Comparison of ENCODE assay signal across 1 cellular context in the genomic region with DNA sequence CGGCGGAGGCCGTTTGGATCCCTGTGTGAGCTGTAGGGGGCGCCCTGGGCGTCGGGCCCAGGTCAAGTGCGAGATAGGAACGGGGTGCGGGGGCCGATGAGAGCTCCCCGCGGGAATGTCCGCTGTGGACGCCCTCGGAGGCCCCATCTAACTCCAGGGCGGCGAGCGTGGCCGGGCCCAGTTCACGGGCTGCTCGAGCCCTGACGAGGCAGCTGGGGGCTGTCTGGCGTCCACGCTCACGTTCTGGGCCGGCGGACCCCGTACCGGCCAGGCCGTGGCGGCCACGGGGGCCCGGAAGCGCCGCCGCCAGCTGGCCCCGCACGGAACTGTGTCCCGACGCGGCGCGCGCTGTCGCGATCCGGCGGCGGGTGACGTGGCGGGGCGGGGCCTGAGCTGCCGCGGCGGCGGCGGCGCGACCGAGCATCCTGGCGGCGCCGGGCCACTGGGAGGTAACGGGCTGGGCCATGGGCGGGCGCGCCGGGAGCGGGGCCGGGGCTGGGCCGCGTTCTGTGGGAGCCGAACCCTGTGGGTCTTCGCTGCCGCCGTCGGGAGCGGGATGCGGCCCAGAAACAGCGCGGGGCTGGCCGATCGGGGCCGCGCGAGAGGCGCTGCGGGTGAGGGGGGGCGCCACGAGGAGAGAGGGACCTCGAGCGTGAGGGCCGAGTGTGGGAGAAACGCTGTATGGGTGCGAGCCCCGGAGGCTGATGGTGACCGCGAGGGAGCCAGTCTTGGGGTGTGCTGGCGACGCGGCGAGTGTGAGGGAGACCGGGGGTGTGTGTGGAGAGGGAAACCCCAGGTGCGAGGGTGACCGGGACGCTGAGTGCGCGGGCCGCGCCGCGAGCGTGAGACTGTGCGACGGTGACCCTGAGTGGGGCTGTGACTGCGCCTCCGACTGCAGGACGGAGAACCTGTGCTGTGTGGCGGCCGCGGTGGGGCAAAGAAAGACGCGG.
A peak's percentile ranks its signal among the peaks of the same experiment; 100 is the strongest.
TF ChIP-seq lines count a peak whose summit lies in the region.

A gene (plus strand): TSS at position 399 of the 950 bp plus-strand sequence. CDS start 10,201 bp downstream, outside the sequence.

TF ChIP-seq in K562, 482 proteins besides CTCF, POLR2A, EP300 and RAD21 (continued from another document and continues in another):
- TF ChIP-seq, protein P1, sequence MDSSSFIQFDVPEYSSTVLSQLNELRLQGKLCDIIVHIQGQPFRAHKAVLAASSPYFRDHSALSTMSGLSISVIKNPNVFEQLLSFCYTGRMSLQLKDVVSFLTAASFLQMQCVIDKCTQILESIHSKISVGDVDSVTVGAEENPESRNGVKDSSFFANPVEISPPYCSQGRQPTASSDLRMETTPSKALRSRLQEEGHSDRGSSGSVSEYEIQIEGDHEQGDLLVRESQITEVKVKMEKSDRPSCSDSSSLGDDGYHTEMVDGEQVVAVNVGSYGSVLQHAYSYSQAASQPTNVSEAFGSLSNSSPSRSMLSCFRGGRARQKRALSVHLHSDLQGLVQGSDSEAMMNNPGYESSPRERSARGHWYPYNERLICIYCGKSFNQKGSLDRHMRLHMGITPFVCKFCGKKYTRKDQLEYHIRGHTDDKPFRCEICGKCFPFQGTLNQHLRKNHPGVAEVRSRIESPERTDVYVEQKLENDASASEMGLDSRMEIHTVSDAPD (CRISPR knock-in tag; IDR thresholded peaks at IDR 0.05): no peak
- TF ChIP-seq, protein P2, sequence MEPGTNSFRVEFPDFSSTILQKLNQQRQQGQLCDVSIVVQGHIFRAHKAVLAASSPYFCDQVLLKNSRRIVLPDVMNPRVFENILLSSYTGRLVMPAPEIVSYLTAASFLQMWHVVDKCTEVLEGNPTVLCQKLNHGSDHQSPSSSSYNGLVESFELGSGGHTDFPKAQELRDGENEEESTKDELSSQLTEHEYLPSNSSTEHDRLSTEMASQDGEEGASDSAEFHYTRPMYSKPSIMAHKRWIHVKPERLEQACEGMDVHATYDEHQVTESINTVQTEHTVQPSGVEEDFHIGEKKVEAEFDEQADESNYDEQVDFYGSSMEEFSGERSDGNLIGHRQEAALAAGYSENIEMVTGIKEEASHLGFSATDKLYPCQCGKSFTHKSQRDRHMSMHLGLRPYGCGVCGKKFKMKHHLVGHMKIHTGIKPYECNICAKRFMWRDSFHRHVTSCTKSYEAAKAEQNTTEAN (CRISPR knock-in tag; IDR thresholded peaks at IDR 0.05): 0 out of 2 replicates have a peak, but pooled peaks have one; percentile 57
- TF ChIP-seq MYC (IDR thresholded peaks at IDR 0.05; ENCODE audit: low read depth, low read length) (peak; percentile 57), MYC (CRISPR knock-in tag; IDR thresholded peaks at IDR 0.05; ENCODE audit: borderline replicate concordance, low read depth) (peak; percentile 81), ZC3H4 (CRISPR knock-in tag; IDR thresholded peaks at IDR 0.05; ENCODE audit: borderline replicate concordance) (peak; percentile 74; the same call in 1 of the 2 replicates), HOXB6 (CRISPR knock-in tag; IDR thresholded peaks at IDR 0.05; ENCODE audit: borderline replicate concordance) (no peak), RBFOX2 (IDR thresholded peaks at IDR 0.05; ENCODE audit: low read depth, low read length) (peak; percentile 89), HDAC3 (IDR thresholded peaks at IDR 0.05; ENCODE audit: borderline replicate concordance, partially characterized antibody) (no peak), RCOR1 (IDR thresholded peaks at IDR 0.05; ENCODE audit: borderline replicate concordance in 1 of 2, low read depth in 2 of 2, low read length in 2 of 2) (peak in 1 of 2 experiments; percentile 3; a peak in 1 of 4 replicates), YY1 (IDR thresholded peaks at IDR 0.05; ENCODE audit: borderline replicate concordance in 1 of 3, control insufficient read depth in 1 of 3, extremely low read depth in 1 of 3, insufficient read depth in 3 of 3, insufficient read length in 1 of 3, insufficient replicate concordance in 2 of 3, low read depth in 1 of 3, low read length in 2 of 3) (peak in 1 of 3 experiments; percentile 6), ELF1 (tag; IDR thresholded peaks at IDR 0.05) (peak; percentile 87), BRCA1 (IDR thresholded peaks at IDR 0.05) (no peak), BRCA1 (CRISPR knock-in tag; IDR thresholded peaks at IDR 0.05) (no peak), ZFX (CRISPR knock-in tag; IDR thresholded peaks at IDR 0.05) (peak; percentile 95), SIN3B (IDR thresholded peaks at IDR 0.05; ENCODE audit: low read depth) (peak; percentile 73), MAZ (CRISPR knock-in tag; conservative IDR thresholded peaks at IDR 0.05 in 1 of 2, IDR thresholded peaks at IDR 0.05 in 1 of 2) (peak; percentile 88 to 90), ZNF239 (CRISPR knock-in tag; IDR thresholded peaks at IDR 0.05) (no peak), FOXK1 (CRISPR knock-in tag; IDR thresholded peaks at IDR 0.05; ENCODE audit: borderline replicate concordance) (peak; percentile 86; the same call in 1 of the 2 replicates), SP1 (CRISPR knock-in tag; IDR thresholded peaks at IDR 0.05) (peak; percentile 78), SRF (CRISPR knock-in tag; IDR thresholded peaks at IDR 0.05) (no peak), SREBF1 (IDR thresholded peaks at IDR 0.05; ENCODE audit: borderline replicate concordance, low read depth, low read length) (no peak), ETV6 (IDR thresholded peaks at IDR 0.05; ENCODE audit: borderline replicate concordance in 1 of 2, low read depth in 2 of 2, low read length in 1 of 2) (no peak), ETV6 (CRISPR knock-in tag; IDR thresholded peaks at IDR 0.05; ENCODE audit: borderline replicate concordance) (peak; percentile 78; the same call in 1 of the 2 replicates), BCL6 (CRISPR knock-in tag; IDR thresholded peaks at IDR 0.05) (no peak), MCM7 (IDR thresholded peaks at IDR 0.05) (no peak), CBFA2T3 (IDR thresholded peaks at IDR 0.05) (no peak), FOSL1 (tag; conservative IDR thresholded peaks at IDR 0.05) (peak; percentile 72; the same call in 1 of the 2 replicates), WHSC1 (IDR thresholded peaks at IDR 0.05; ENCODE audit: low read length) (no peak), CCAR2 (IDR thresholded peaks at IDR 0.05; ENCODE audit: low read depth, low read length) (no peak), MCM5 (IDR thresholded peaks at IDR 0.05; ENCODE audit: low read depth) (no peak), CBFA2T2 (conservative IDR thresholded peaks at IDR 0.05) (0 out of 2 replicates have a peak, but pooled peaks have one; percentile 4)
- TF ChIP-seq, protein P3, sequence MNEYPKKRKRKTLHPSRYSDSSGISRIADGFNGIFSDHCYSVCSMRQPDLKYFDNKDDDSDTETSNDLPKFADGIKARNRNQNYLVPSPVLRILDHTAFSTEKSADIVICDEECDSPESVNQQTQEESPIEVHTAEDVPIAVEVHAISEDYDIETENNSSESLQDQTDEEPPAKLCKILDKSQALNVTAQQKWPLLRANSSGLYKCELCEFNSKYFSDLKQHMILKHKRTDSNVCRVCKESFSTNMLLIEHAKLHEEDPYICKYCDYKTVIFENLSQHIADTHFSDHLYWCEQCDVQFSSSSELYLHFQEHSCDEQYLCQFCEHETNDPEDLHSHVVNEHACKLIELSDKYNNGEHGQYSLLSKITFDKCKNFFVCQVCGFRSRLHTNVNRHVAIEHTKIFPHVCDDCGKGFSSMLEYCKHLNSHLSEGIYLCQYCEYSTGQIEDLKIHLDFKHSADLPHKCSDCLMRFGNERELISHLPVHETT (CRISPR knock-in tag; conservative IDR thresholded peaks at IDR 0.05 in 1 of 2, IDR thresholded peaks at IDR 0.05 in 1 of 2): peak in 1 of 2 experiments; percentile 32; a peak in 1 of 4 replicates
- TF ChIP-seq, protein P4, sequence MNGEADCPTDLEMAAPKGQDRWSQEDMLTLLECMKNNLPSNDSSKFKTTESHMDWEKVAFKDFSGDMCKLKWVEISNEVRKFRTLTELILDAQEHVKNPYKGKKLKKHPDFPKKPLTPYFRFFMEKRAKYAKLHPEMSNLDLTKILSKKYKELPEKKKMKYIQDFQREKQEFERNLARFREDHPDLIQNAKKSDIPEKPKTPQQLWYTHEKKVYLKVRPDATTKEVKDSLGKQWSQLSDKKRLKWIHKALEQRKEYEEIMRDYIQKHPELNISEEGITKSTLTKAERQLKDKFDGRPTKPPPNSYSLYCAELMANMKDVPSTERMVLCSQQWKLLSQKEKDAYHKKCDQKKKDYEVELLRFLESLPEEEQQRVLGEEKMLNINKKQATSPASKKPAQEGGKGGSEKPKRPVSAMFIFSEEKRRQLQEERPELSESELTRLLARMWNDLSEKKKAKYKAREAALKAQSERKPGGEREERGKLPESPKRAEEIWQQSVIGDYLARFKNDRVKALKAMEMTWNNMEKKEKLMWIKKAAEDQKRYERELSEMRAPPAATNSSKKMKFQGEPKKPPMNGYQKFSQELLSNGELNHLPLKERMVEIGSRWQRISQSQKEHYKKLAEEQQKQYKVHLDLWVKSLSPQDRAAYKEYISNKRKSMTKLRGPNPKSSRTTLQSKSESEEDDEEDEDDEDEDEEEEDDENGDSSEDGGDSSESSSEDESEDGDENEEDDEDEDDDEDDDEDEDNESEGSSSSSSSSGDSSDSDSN (IDR thresholded peaks at IDR 0.05; ENCODE audit: borderline replicate concordance in 1 of 2, low read depth in 2 of 2, low read length in 2 of 2): peak; percentile 15 to 33; a peak in 2 of 4 replicates
- TF ChIP-seq, protein P5, sequence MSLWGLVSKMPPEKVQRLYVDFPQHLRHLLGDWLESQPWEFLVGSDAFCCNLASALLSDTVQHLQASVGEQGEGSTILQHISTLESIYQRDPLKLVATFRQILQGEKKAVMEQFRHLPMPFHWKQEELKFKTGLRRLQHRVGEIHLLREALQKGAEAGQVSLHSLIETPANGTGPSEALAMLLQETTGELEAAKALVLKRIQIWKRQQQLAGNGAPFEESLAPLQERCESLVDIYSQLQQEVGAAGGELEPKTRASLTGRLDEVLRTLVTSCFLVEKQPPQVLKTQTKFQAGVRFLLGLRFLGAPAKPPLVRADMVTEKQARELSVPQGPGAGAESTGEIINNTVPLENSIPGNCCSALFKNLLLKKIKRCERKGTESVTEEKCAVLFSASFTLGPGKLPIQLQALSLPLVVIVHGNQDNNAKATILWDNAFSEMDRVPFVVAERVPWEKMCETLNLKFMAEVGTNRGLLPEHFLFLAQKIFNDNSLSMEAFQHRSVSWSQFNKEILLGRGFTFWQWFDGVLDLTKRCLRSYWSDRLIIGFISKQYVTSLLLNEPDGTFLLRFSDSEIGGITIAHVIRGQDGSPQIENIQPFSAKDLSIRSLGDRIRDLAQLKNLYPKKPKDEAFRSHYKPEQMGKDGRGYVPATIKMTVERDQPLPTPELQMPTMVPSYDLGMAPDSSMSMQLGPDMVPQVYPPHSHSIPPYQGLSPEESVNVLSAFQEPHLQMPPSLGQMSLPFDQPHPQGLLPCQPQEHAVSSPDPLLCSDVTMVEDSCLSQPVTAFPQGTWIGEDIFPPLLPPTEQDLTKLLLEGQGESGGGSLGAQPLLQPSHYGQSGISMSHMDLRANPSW (CRISPR knock-in tag; IDR thresholded peaks at IDR 0.05): 0 out of 2 replicates have a peak, but pooled peaks have one; percentile 78
- TF ChIP-seq, protein P6, sequence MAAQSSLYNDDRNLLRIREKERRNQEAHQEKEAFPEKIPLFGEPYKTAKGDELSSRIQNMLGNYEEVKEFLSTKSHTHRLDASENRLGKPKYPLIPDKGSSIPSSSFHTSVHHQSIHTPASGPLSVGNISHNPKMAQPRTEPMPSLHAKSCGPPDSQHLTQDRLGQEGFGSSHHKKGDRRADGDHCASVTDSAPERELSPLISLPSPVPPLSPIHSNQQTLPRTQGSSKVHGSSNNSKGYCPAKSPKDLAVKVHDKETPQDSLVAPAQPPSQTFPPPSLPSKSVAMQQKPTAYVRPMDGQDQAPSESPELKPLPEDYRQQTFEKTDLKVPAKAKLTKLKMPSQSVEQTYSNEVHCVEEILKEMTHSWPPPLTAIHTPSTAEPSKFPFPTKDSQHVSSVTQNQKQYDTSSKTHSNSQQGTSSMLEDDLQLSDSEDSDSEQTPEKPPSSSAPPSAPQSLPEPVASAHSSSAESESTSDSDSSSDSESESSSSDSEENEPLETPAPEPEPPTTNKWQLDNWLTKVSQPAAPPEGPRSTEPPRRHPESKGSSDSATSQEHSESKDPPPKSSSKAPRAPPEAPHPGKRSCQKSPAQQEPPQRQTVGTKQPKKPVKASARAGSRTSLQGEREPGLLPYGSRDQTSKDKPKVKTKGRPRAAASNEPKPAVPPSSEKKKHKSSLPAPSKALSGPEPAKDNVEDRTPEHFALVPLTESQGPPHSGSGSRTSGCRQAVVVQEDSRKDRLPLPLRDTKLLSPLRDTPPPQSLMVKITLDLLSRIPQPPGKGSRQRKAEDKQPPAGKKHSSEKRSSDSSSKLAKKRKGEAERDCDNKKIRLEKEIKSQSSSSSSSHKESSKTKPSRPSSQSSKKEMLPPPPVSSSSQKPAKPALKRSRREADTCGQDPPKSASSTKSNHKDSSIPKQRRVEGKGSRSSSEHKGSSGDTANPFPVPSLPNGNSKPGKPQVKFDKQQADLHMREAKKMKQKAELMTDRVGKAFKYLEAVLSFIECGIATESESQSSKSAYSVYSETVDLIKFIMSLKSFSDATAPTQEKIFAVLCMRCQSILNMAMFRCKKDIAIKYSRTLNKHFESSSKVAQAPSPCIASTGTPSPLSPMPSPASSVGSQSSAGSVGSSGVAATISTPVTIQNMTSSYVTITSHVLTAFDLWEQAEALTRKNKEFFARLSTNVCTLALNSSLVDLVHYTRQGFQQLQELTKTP (IDR thresholded peaks at IDR 0.05; ENCODE audit: low read depth in 1 of 2, partially characterized antibody in 2 of 2): no peak
- TF ChIP-seq, protein P7, sequence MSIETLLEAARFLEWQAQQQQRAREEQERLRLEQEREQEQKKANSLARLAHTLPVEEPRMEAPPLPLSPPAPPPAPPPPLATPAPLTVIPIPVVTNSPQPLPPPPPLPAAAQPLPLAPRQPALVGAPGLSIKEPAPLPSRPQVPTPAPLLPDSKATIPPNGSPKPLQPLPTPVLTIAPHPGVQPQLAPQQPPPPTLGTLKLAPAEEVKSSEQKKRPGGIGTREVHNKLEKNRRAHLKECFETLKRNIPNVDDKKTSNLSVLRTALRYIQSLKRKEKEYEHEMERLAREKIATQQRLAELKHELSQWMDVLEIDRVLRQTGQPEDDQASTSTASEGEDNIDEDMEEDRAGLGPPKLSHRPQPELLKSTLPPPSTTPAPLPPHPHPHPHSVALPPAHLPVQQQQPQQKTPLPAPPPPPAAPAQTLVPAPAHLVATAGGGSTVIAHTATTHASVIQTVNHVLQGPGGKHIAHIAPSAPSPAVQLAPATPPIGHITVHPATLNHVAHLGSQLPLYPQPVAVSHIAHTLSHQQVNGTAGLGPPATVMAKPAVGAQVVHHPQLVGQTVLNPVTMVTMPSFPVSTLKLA (conservative IDR thresholded peaks at IDR 0.05): peak; percentile 35 to 85; a peak in 2 of 4 replicates
- TF ChIP-seq, protein P8, sequence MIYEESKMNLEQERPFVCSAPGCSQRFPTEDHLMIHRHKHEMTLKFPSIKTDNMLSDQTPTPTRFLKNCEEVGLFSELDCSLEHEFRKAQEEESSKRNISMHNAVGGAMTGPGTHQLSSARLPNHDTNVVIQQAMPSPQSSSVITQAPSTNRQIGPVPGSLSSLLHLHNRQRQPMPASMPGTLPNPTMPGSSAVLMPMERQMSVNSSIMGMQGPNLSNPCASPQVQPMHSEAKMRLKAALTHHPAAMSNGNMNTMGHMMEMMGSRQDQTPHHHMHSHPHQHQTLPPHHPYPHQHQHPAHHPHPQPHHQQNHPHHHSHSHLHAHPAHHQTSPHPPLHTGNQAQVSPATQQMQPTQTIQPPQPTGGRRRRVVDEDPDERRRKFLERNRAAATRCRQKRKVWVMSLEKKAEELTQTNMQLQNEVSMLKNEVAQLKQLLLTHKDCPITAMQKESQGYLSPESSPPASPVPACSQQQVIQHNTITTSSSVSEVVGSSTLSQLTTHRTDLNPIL (CRISPR knock-in tag; IDR thresholded peaks at IDR 0.05): no peak
